1 cellular context compared by ENCODE assay signal in genomic region chr11:22625448-22626287, GRCh38.
A peak's percentile ranks its signal among the peaks of the same experiment; 100 is the strongest.
TF ChIP-seq lines count a peak whose summit lies in the region.

TSS of gene FANCF (minus strand) at chr11:22625823. CDS start at chr11:22625810, 13 bp downstream.

TF ChIP-seq in K562, 482 proteins besides CTCF, POLR2A, EP300 and RAD21 (continued from another document):
- TF ChIP-seq HINFP (tag; conservative IDR thresholded peaks at IDR 0.05; ENCODE audit: low read depth) (no peak), HDAC2 (IDR thresholded peaks at IDR 0.05) (peak; percentile 67), TBP (optimal IDR thresholded peaks at IDR 0.05; ENCODE audit: low read depth, low read length) (peak; percentile 69), HCFC1 (IDR thresholded peaks at IDR 0.05; ENCODE audit: low read depth, low read length) (no peak), POLR2H (tag; IDR thresholded peaks at IDR 0.05; ENCODE audit: low read depth) (peak; percentile 73), ZBTB5 (IDR thresholded peaks at IDR 0.05) (no peak), CHD4 (IDR thresholded peaks at IDR 0.05; ENCODE audit: insufficient read depth, insufficient replicate concordance, low read depth, low read length, poor library complexity, severe bottlenecking) (no peak)
